In the genomic region with DNA sequence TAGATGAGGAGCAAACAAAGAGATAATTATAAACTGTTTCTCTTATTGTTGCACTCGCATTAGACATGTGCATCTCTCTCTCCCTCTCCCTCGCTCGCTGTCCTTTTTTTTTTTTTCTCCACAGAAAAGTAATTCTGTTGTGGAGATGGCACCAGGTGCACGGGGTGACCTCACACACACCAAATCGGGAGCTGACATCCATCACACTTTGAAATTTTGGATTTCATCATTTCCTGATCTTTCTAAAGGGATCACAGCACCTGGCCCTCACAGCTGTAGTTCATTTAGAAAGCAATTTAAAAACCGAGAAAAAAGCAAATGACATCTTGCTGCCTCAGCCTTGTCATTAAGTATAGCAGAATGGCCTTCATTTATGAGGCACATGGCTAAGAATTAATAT, we compare ENCODE assay signal across 22 cellular contexts.
DNase-seq lines count a peak whose midpoint lies in the region; ATAC-seq and TF ChIP-seq lines count a peak whose summit lies in the region.
"Had no signal": no experiment of that assay in that cellular context is flagged by ENCODE, and none has a peak within 500 bp of the region (broad histone marks: within the 10 kb centered on the region; RNA-seq: fewer than 3 reads in every experiment).

No MANE protein-coding gene starts in this region.

- H3K4me1 Mint-ChIP-seq in H9, result peaks cover 0 to 9% of the 10 kb centered on the region in 2 experiments; a peak in 2 of 4 replicates

- no peaks in the 10 kb centered on the region for H3K79me2 ChIP-seq in H9 (ENCODE audit: insufficient read depth, low read length)

- H3K56ac ChIP-seq in H9 (ENCODE audit: insufficient read length, low read depth, low read length), result no peak overlapping the region

- no peak overlapping the region for H2AK5ac ChIP-seq in H9 (ENCODE audit: insufficient read length, low read length)

- WGBS in H9 (ENCODE audit: extremely low coverage, insufficient read length, low lambda C conversion rate), result no CpG with 5 or more reads among the region's 6 CpGs

- H3K27ac Mint-ChIP-seq in H9, result no peak overlapping the region
- H3K27ac Mint-ChIP-seq: activated CD8-positive, alpha-beta T cell treated with anti-CD3 and anti-CD28 coated beads for 36 hours; CD4-positive, alpha-beta T cell; stimulated activated naive B cell treated with anti-CD40 and anti-IgM and Interleukin-4, amounts not matched to agents 10 μg/mL and 1 μg/mL and 100 μg/mL, for 72 hours had no signal

- no peaks in the 10 kb centered on the region; a peak in 1 of 7 replicates for H3K36me3 Mint-ChIP-seq in H9 (ENCODE audit: insufficient read depth in 1 of 3, low read depth in 3 of 3)
- H3K36me3 Mint-ChIP-seq: stimulated activated naive B cell treated with anti-CD40 and anti-IgM and Interleukin-4, amounts not matched to agents 10 μg/mL and 1 μg/mL and 100 μg/mL, for 72 hours had no signal

- H2BK5ac ChIP-seq in H9 (ENCODE audit: insufficient read length, low read length), result no peak overlapping the region

- H3K4me2 ChIP-seq in H9 (ENCODE audit: insufficient read depth, insufficient read length, low read length), result no peak overlapping the region

- H3K4me1 ChIP-seq in H9 (ENCODE audit: insufficient read depth, low read length), result no peaks in the 10 kb centered on the region
- H3K4me1 ChIP-seq: esophagus muscularis mucosa had no signal

- H2BK120ac ChIP-seq in H9 (ENCODE audit: low read depth, low read length, poor library complexity, severe bottlenecking), result no peak overlapping the region

- TF ChIP-seq CTCF in H9 (conservative IDR thresholded peaks at IDR 0.05), result no peak

- H2BK12ac ChIP-seq in H9 (ENCODE audit: insufficient read length, low read depth, low read length), result no peak overlapping the region

- no peaks in the 10 kb centered on the region for H3K79me1 ChIP-seq in H9 (ENCODE audit: insufficient read depth, low read depth, low read length, poor library complexity, severe bottlenecking)

- no peak overlapping the region for H4K5ac ChIP-seq in H9 (ENCODE audit: insufficient read length, low read depth, low read length)

- H3K27ac ChIP-seq in H9 (ENCODE audit: insufficient read length, low read depth, low read length), result no peak overlapping the region
- H3K27ac ChIP-seq: esophagus muscularis mucosa, GM23248, ovary, right lobe of liver, thoracic aorta had no signal

- no peak overlapping the region for H3K4me3 Mint-ChIP-seq in H9
- H3K4me3 Mint-ChIP-seq: activated CD8-positive, alpha-beta T cell treated with anti-CD3 and anti-CD28 coated beads for 36 hours; CD4-positive, alpha-beta T cell; naive thymus-derived CD4-positive, alpha-beta T cell; stimulated activated naive B cell treated with anti-CD40 and anti-IgM and Interleukin-4, amounts not matched to agents 10 μg/mL and 1 μg/mL and 100 μg/mL, for 72 hours had no signal

- no peak overlapping the region for H3K9ac ChIP-seq in H9 (ENCODE audit: extremely low read depth, insufficient read length, low read length)
- H3K9ac ChIP-seq: GM23248 had no signal

- H3K9me3 Mint-ChIP-seq in H9, result peaks cover 0 to 5% of the 10 kb centered on the region in 2 experiments; a peak in 3 of 5 replicates
- H3K9me3 Mint-ChIP-seq: activated CD8-positive, alpha-beta T cell treated with anti-CD3 and anti-CD28 coated beads for 36 hours; CD4-positive, alpha-beta T cell had no signal

- no peak overlapping the region for H4K91ac ChIP-seq in H9 (ENCODE audit: insufficient read length, low read depth, low read length)

- H3K18ac ChIP-seq in H9 (ENCODE audit: insufficient read length, low read depth, low read length), result no peak overlapping the region

- no peak overlapping the region for H2BK20ac ChIP-seq in H9 (ENCODE audit: low read depth, low read length, poor library complexity, severe bottlenecking)

- H3K4ac ChIP-seq in H9 (ENCODE audit: low read depth, low read length), result no peak overlapping the region

- no peak overlapping the region for H2BK15ac ChIP-seq in H9 (ENCODE audit: low read depth, low read length)

- no peak overlapping the region for H3K14ac ChIP-seq in H9 (ENCODE audit: insufficient read depth, low read length)

- no peaks in the 10 kb centered on the region for H3K27me3 ChIP-seq in H9 (ENCODE audit: insufficient read depth, low read length)
- H3K27me3 ChIP-seq: ovary, right lobe of liver had no signal

- no peak overlapping the region for H4K8ac ChIP-seq in H9 (replicated peaks; ENCODE audit: insufficient read length, low read depth, low read length)

- H3T11ph ChIP-seq in H9 (ENCODE audit: low read length), result no peak overlapping the region

- DNase-seq in DMS 273 (lab: John Stamatoyannopoulos, UW; ENCODE audit: unreplicated experiment), result peak; percentile 77
- peak; percentile 97 for DNase-seq in NCI-H1105 treated with DMSO at 0.1 percent for 48 hours (lab: John Stamatoyannopoulos, UW)
- DNase-seq in NCI-H2171 (lab: John Stamatoyannopoulos, UW), result peak; percentile 72
- DNase-seq in RPMI8226, result peak; percentile 72
- DNase-seq in H9, result no peak
- DNase-seq in DMS79 treated with DMSO at 0.1 percent for 48 hours (lab: John Stamatoyannopoulos, UW), result no peak
- no peak for DNase-seq in activated naive CD4-positive, alpha-beta T cell treated with Interleukin-2 at 50 U/mL for 16 hours
- DNase-seq: activated CD4-positive, CD25-positive, alpha-beta regulatory T cell; activated CD8-positive, alpha-beta T cell treated with anti-CD3 and anti-CD28 coated beads for 36 hours; activated naive CD4-positive, alpha-beta T cell; activated T-cell treated with anti-CD3 and anti-CD28 coated beads, Interleukin-2, amount 50 U/mL, for 1 hour; CD4-positive, alpha-beta T cell; GM23248; left cardiac atrium; mesendoderm; naive thymus-derived CD4-positive, alpha-beta T cell; ovary; right lobe of liver; stimulated activated naive B cell treated with anti-CD40 and anti-IgM and Interleukin-4, amounts not matched to agents 10 μg/mL and 1 μg/mL and 100 μg/mL, for 72 hours had no signal

- H3K9me3 ChIP-seq in H9 (ENCODE audit: control insufficient read depth, low read depth, low read length), result no peaks in the 10 kb centered on the region
- H3K9me3 ChIP-seq: esophagus muscularis mucosa, ovary, right lobe of liver, thoracic aorta had no signal

- no peaks in the 10 kb centered on the region; the same call in 1 of the 2 replicates for H3K27me3 Mint-ChIP-seq in H9 (ENCODE audit: low read depth)
- H3K27me3 Mint-ChIP-seq: activated CD8-positive, alpha-beta T cell treated with anti-CD3 and anti-CD28 coated beads for 36 hours; CD4-positive, alpha-beta T cell; naive thymus-derived CD4-positive, alpha-beta T cell had no signal

- no peak overlapping the region for H3K23ac ChIP-seq in H9 (ENCODE audit: insufficient read length, low read depth, low read length)

- no peaks in the 10 kb centered on the region for H4K20me1 ChIP-seq in H9 (ENCODE audit: control insufficient read depth, insufficient read depth, insufficient read length)

- ATAC-seq in HG03196 (IDR thresholded peaks at IDR 0.05; ENCODE audit: unreplicated experiment), result no peak
- ATAC-seq: activated CD8-positive, alpha-beta T cell treated with anti-CD3 and anti-CD28 coated beads for 36 hours; left cardiac atrium; naive thymus-derived CD4-positive, alpha-beta T cell; right lobe of liver; stimulated activated naive B cell treated with anti-CD40 and anti-IgM and Interleukin-4, amounts not matched to agents 10 μg/mL and 1 μg/mL and 100 μg/mL, for 72 hours had no signal

- no peaks in the 10 kb centered on the region for H3K23me2 ChIP-seq in H9 (ENCODE audit: insufficient read length, low read depth, low read length, poor library complexity, severe bottlenecking)

- H2AFZ ChIP-seq in H9 (ENCODE audit: low read length), result no peak overlapping the region

Comparison
In these comparisons a context has a peak if more than half of its experiments do, and no peak if none do; other contexts are left out.
1. DNase-seq: peak in DMS 273 (single experiment), NCI-H1105 treated with DMSO at 0.1 percent for 48 hours (single experiment), NCI-H2171 (single experiment) and RPMI8226 (single experiment); none in H9 (single experiment), DMS79 treated with DMSO at 0.1 percent for 48 hours (single experiment) and activated naive CD4-positive, alpha-beta T cell treated with Interleukin-2 at 50 U/mL for 16 hours (single experiment).